Comparison of ENCODE assay signal across 22 cellular contexts in genomic region chr5:29380029-29380428, GRCh38.
A peak's percentile ranks its signal among the peaks of the same experiment; 100 is the strongest.
DNase-seq lines count a peak whose midpoint lies in the region; TF ChIP-seq lines count a peak whose summit lies in the region.
"Had no signal": no experiment of that assay in that cellular context is flagged by ENCODE, and none has a peak within 500 bp of the region (broad histone marks: within the 10 kb centered on the region; RNA-seq: fewer than 3 reads in every experiment).

No MANE protein-coding gene starts in this region.

- H2AFZ ChIP-seq in MM.1S (ENCODE audit: low read length) (no peak overlapping the region), neural cell (ENCODE audit: low read depth, low read length) (no peak overlapping the region)

- H3K9ac ChIP-seq in MM.1S (ENCODE audit: low read length) (no peak overlapping the region), neural cell (ENCODE audit: low read length) (no peak overlapping the region)
- H3K9ac ChIP-seq: BLaER1 had no signal

- H3K9me2 ChIP-seq in MM.1S (replicated peaks; ENCODE audit: insufficient read depth, low read length) (no peaks in the 10 kb centered on the region), neural cell (ENCODE audit: insufficient read depth, low read length) (no peaks in the 10 kb centered on the region)

- H3K27me3 ChIP-seq in MM.1S (replicated peaks; ENCODE audit: insufficient read depth, low read length) = no peaks in the 10 kb centered on the region
- H3K27me3 ChIP-seq in neural cell (ENCODE audit: insufficient read depth, low read depth, low read length) = no peaks in the 10 kb centered on the region
- H3K27me3 ChIP-seq: BE2C, BLaER1 had no signal

- H3K9me3 ChIP-seq in MM.1S (replicated peaks; ENCODE audit: insufficient read depth, low read length) = no peaks in the 10 kb centered on the region
- no peaks in the 10 kb centered on the region for H3K9me3 ChIP-seq in neural cell (ENCODE audit: low read length)
- H3K9me3 ChIP-seq: BE2C, BLaER1 had no signal

- TF ChIP-seq RAD21 in neural cell (conservative IDR thresholded peaks at IDR 0.05) = no peak

- H3K4me3 ChIP-seq in MM.1S (ENCODE audit: low read length) (no peak overlapping the region), neural cell (ENCODE audit: low read length) (no peak overlapping the region)
- H3K4me3 ChIP-seq: BLaER1, GM12878 had no signal

- H3F3A ChIP-seq in MM.1S (ENCODE audit: insufficient read depth, low read length) (peaks cover 20% of the 10 kb centered on the region), neural cell (ENCODE audit: insufficient read depth, low read length, poor library complexity, severe bottlenecking) (no peaks in the 10 kb centered on the region)

- H3K79me2 ChIP-seq in MM.1S (ENCODE audit: low read length) = no peaks in the 10 kb centered on the region
- H3K79me2 ChIP-seq in neural cell (replicated peaks; ENCODE audit: insufficient read depth, low read length) = no peaks in the 10 kb centered on the region

- H3K27ac ChIP-seq in 22Rv1 (peak overlapping the region; percentile 60), MM.1S (ENCODE audit: low read length) (no peak overlapping the region; the same call in 1 of the 2 replicates), neural cell (ENCODE audit: low read length) (no peak overlapping the region)
- H3K27ac ChIP-seq: BLaER1 had no signal

- DNase-seq in MM.1S (no peak), NCI-H69 (lab: John Stamatoyannopoulos, UW) (no peak), hepatic stellate cell (ENCODE audit: low spot score) (no peak)
- DNase-seq: 8988T; ACHN; BE2C; C1 segment of cervical spinal cord; CD4-positive, alpha-beta memory T cell; CD4-positive, CD25-positive, alpha-beta regulatory T cell; CD8-positive, alpha-beta memory T cell; COR-L47; DMS 273 treated with DMSO at 0.1 percent for 48 hours; DMS153; DMS53; DMS79; DND-41; EL; GDM1 had no signal

- no peaks in the 10 kb centered on the region for H3K36me3 ChIP-seq in MM.1S (replicated peaks; ENCODE audit: insufficient read depth, low read length)
- no peaks in the 10 kb centered on the region for H3K36me3 ChIP-seq in neural cell (ENCODE audit: insufficient read depth, low read length)
- H3K36me3 ChIP-seq: BE2C, BLaER1 had no signal

- H3K4me2 ChIP-seq in MM.1S (ENCODE audit: low read depth, low read length) (0 out of 2 replicates have a peak overlapping the region, but pooled peaks have one; percentile 40), neural cell (ENCODE audit: low read length) (no peak overlapping the region)
- H3K4me2 ChIP-seq: BLaER1 had no signal

- TF ChIP-seq CTCF in 22Rv1 (IDR thresholded peaks at IDR 0.05) (no peak), MM.1S (IDR thresholded peaks at IDR 0.05; ENCODE audit: low read length) (no peak), neural cell (IDR thresholded peaks at IDR 0.05; ENCODE audit: poor library complexity, severe bottlenecking) (no peak)

- peaks cover 7% of the 10 kb centered on the region for H3K4me1 ChIP-seq in MM.1S (ENCODE audit: low read length)
- H3K4me1 ChIP-seq: BE2C, BLaER1 had no signal

- H4K20me1 ChIP-seq in MM.1S (ENCODE audit: insufficient read depth, low read length) (no peaks in the 10 kb centered on the region), neural cell (ENCODE audit: insufficient read depth) (no peaks in the 10 kb centered on the region)
- H4K20me1 ChIP-seq: BLaER1 had no signal

- TF ChIP-seq EP300 in neural cell (conservative IDR thresholded peaks at IDR 0.05; ENCODE audit: poor library complexity, severe bottlenecking) = peak; percentile 89

TF ChIP-seq in neural cell, 6 proteins besides CTCF, POLR2A, EP300 and RAD21:
- TF ChIP-seq TAF1 (IDR thresholded peaks at IDR 0.05; ENCODE audit: low read depth) (no peak), MXI1 (conservative IDR thresholded peaks at IDR 0.05; ENCODE audit: poor library complexity, severe bottlenecking) (no peak), EZH2 (IDR thresholded peaks at IDR 0.05; ENCODE audit: borderline replicate concordance, insufficient read depth, low read length, poor library complexity, severe bottlenecking) (no peak), POLR2AphosphoS5 (IDR thresholded peaks at IDR 0.05) (peak; percentile 65), REST (IDR thresholded peaks at IDR 0.05; ENCODE audit: borderline replicate concordance) (no peak), SMC3 (conservative IDR thresholded peaks at IDR 0.05; ENCODE audit: poor library complexity) (no peak)
